19 cellular contexts compared by ENCODE assay signal in genomic region chr11:26830218-26830617, GRCh38.
DNase-seq lines count a peak whose midpoint lies in the region; ATAC-seq and TF ChIP-seq lines count a peak whose summit lies in the region.
"Had no signal": no experiment of that assay in that cellular context is flagged by ENCODE, and none has a peak within 500 bp of the region (broad histone marks: within the 10 kb centered on the region; RNA-seq: fewer than 3 reads in every experiment).

No MANE protein-coding gene starts in this region.

- H3K4me3 ChIP-seq in OCI-LY7 (ENCODE audit: low read depth, low read length, poor library complexity, severe bottlenecking): no peak overlapping the region
- H3K4me3 ChIP-seq: BLaER1, GM23338, K562 had no signal

- H3K4me1 Mint-ChIP-seq in nephron progenitor cell: no peaks in the 10 kb centered on the region
- H3K4me1 Mint-ChIP-seq: GM23338 had no signal

- H2AFZ ChIP-seq in OCI-LY7 (ENCODE audit: low read length): 0 out of 2 replicates have a peak overlapping the region, but pooled peaks have one; percentile 13
- H2AFZ ChIP-seq: GM23338 had no signal

- intact Hi-C loops in OCI-LY7 (cut with micrococcal nuclease; ENCODE audit: unreplicated experiment): no loop called here

- POLR2A ChIA-PET in OCI-LY7 (lab: Charles Lee): interaction anchor here (0.6 to 1.2 kb wide), 3 partner anchors 18 to 536 kb away, joined by 3 to 4 read pairs (median 3); no protein-coding TSS in a partner anchor

- H4K20me1 ChIP-seq in OCI-LY7 (ENCODE audit: insufficient read depth, low read length): no peaks in the 10 kb centered on the region
- H4K20me1 ChIP-seq: BLaER1 had no signal

- DNase-seq in OCI-LY7 (ENCODE audit: low spot score) (no peak), nephron progenitor cell (no peak), NCI-H774 (lab: John Stamatoyannopoulos, UW) (no peak), dedifferentiated amniotic fluid mesenchymal stem cell (ENCODE audit: extremely low spot score) (no peak)
- DNase-seq in stimulated activated CD8-positive, alpha-beta memory T cell treated with anti-CD3 and anti-CD28 coated beads, Interleukin-4, amount 100 ng/mL, for 48 hours: no peak
- DNase-seq: 8988T; Calu3; CD8-positive, alpha-beta T cell; DMS79 treated with DMSO at 0.1 percent for 48 hours; GF-D8; HCEC 1CT; IMR-90 had no signal

- peak; percentile 58 for ATAC-seq in GM18861 (IDR thresholded peaks at IDR 0.05; ENCODE audit: unreplicated experiment)
- ATAC-seq in HG02588 (IDR thresholded peaks at IDR 0.05; ENCODE audit: unreplicated experiment): peak; percentile 61
- peak; percentile 40 for ATAC-seq in HG03457 (IDR thresholded peaks at IDR 0.05; ENCODE audit: unreplicated experiment)
- ATAC-seq: CD8-positive, alpha-beta T cell; GM23338; K562 had no signal

- H3K36me3 ChIP-seq in OCI-LY7 (ENCODE audit: insufficient read depth, low read length): no peaks in the 10 kb centered on the region
- H3K36me3 ChIP-seq: BLaER1 had no signal

- H3K4me2 ChIP-seq in OCI-LY7 (ENCODE audit: low read length): no peak overlapping the region
- H3K4me2 ChIP-seq: BLaER1, GM23338 had no signal

- no peaks in the 10 kb centered on the region for H3K9me2 ChIP-seq in OCI-LY7 (ENCODE audit: insufficient read depth, low read length)

- no peak overlapping the region for H3K27ac Mint-ChIP-seq in nephron progenitor cell
- H3K27ac Mint-ChIP-seq: CD8-positive, alpha-beta T cell; GM23338 had no signal

- no peak overlapping the region for H3K4me3 Mint-ChIP-seq in nephron progenitor cell
- H3K4me3 Mint-ChIP-seq: CD8-positive, alpha-beta T cell; GM23338 had no signal

- no peak overlapping the region for H3K27ac ChIP-seq in OCI-LY7 (ENCODE audit: low read depth, low read length, poor library complexity, severe bottlenecking)
- H3K27ac ChIP-seq: BLaER1, HL-60 had no signal

- H3K9me3 Mint-ChIP-seq in nephron progenitor cell: peaks cover 2% of the 10 kb centered on the region

- H3K4me1 ChIP-seq in OCI-LY7 (ENCODE audit: insufficient read depth, low read length, poor library complexity, severe bottlenecking): no peaks in the 10 kb centered on the region
- H3K4me1 ChIP-seq: BLaER1 had no signal

- H3K9me3 ChIP-seq in OCI-LY7 (ENCODE audit: low read length): no peaks in the 10 kb centered on the region
- H3K9me3 ChIP-seq: BLaER1 had no signal

- H3K79me2 ChIP-seq in OCI-LY7 (ENCODE audit: insufficient read depth, low read depth, low read length): no peaks in the 10 kb centered on the region

- no peak for TF ChIP-seq CTCF in OCI-LY7 (conservative IDR thresholded peaks at IDR 0.05; ENCODE audit: low read length)
- TF ChIP-seq CTCF in nephron progenitor cell (IDR thresholded peaks at IDR 0.05): no peak

- H3K36me3 Mint-ChIP-seq in nephron progenitor cell (ENCODE audit: low read depth): peaks cover 3% of the 10 kb centered on the region
- H3K36me3 Mint-ChIP-seq: CD8-positive, alpha-beta T cell had no signal

- CTCF ChIA-PET in OCI-LY7 (lab: Charles Lee; ENCODE audit: unreplicated experiment): no interaction called here

- H3K27me3 Mint-ChIP-seq in nephron progenitor cell (ENCODE audit: low read depth, poor library complexity): no peaks in the 10 kb centered on the region

- no TSS peak for BruUV-seq in OCI-LY7 (replicated peaks; lab: Mats Ljungman, UMichigan)
